In the genomic region with DNA sequence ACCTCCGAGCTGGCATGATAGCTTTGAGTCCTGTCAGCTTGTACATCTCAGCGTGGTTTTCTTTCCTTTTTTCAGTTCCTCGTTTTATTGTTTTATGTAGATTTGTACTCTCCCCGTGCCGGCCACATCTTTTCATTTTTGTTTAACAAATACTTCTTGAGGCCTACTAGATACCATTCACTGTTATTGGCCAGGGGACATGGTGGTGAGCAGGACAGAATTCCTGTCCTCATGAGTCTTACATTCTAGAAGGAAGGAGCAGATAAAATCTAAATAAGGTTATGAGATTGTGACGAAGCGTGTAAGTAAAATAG, we compare ENCODE assay signal across 1 cellular context.
TF ChIP-seq lines count a peak whose summit lies in the region.

No MANE protein-coding gene starts in this region.

TF ChIP-seq in GM12878, 131 proteins besides CTCF, POLR2A, EP300 and RAD21 (continued from another document and continues in another):
- TF ChIP-seq E2F4 (IDR thresholded peaks at IDR 0.05; ENCODE audit: low read depth, low read length) (no peak), HCFC1 (IDR thresholded peaks at IDR 0.05; ENCODE audit: low read length) (no peak), LARP7 (IDR thresholded peaks at IDR 0.05) (no peak), ZBTB40 (IDR thresholded peaks at IDR 0.05; ENCODE audit: borderline replicate concordance) (peak; percentile 36; the same call in 1 of the 2 replicates), RUNX3 (IDR thresholded peaks at IDR 0.05; ENCODE audit: low read length) (peak; percentile 79), IRF4 (IDR thresholded peaks at IDR 0.05; ENCODE audit: low read depth, low read length) (peak; percentile 44; the same call in 1 of the 2 replicates), NFXL1 (IDR thresholded peaks at IDR 0.05; ENCODE audit: borderline replicate concordance) (no peak), SMC3 (IDR thresholded peaks at IDR 0.05; ENCODE audit: borderline replicate concordance, low read length) (no peak; the same call in 1 of the 2 replicates), CHD1 (IDR thresholded peaks at IDR 0.05; ENCODE audit: low read depth, low read length) (no peak), RFX5 (IDR thresholded peaks at IDR 0.05; ENCODE audit: low read depth, low read length) (no peak), PAX8 (IDR thresholded peaks at IDR 0.05) (no peak), ATF3 (IDR thresholded peaks at IDR 0.05; ENCODE audit: borderline replicate concordance, extremely low read depth, low read depth, low read length) (no peak), EGR1 (IDR thresholded peaks at IDR 0.05; ENCODE audit: borderline replicate concordance in 1 of 2, low read depth in 2 of 2, low read length in 2 of 2) (no peak), RELA (IDR thresholded peaks at IDR 0.05; ENCODE audit: borderline replicate concordance, partially characterized antibody) (no peak), SMAD5 (IDR thresholded peaks at IDR 0.05; ENCODE audit: low read depth) (peak; percentile 52; the same call in 1 of the 2 replicates), ASH2L (IDR thresholded peaks at IDR 0.05; ENCODE audit: borderline replicate concordance, low read depth) (no peak), DPF2 (IDR thresholded peaks at IDR 0.05) (no peak), CREM (IDR thresholded peaks at IDR 0.05; ENCODE audit: low read depth) (peak; percentile 45; the same call in 1 of the 2 replicates), JUND (IDR thresholded peaks at IDR 0.05; ENCODE audit: low read depth, low read length) (no peak), SREBF2 (IDR thresholded peaks at IDR 0.05; ENCODE audit: low read length) (no peak), TCF12 (IDR thresholded peaks at IDR 0.05; ENCODE audit: low read depth, low read length) (no peak), EED (IDR thresholded peaks at IDR 0.05; ENCODE audit: low read depth) (no peak; the same call in 1 of the 2 replicates), YBX1 (IDR thresholded peaks at IDR 0.05) (no peak), ESRRA (IDR thresholded peaks at IDR 0.05; ENCODE audit: low read length) (no peak), SP1 (IDR thresholded peaks at IDR 0.05; ENCODE audit: low read depth, low read length) (no peak), MYB (IDR thresholded peaks at IDR 0.05; ENCODE audit: borderline replicate concordance, low read depth, low read length) (no peak), NBN (IDR thresholded peaks at IDR 0.05) (0 out of 2 replicates have a peak, but pooled peaks have one; percentile 62), USF1 (IDR thresholded peaks at IDR 0.05; ENCODE audit: borderline replicate concordance, extremely low read length, insufficient read depth, low read depth, low read length) (no peak), MTA3 (IDR thresholded peaks at IDR 0.05; ENCODE audit: borderline replicate concordance, low read length) (peak; percentile 64; the same call in 1 of the 2 replicates), ZNF384 (IDR thresholded peaks at IDR 0.05; ENCODE audit: borderline replicate concordance, low read depth, low read length) (no peak), RCOR1 (conservative IDR thresholded peaks at IDR 0.05; ENCODE audit: low read depth, low read length) (peak; percentile 82; the same call in 1 of the 2 replicates), RAD51 (IDR thresholded peaks at IDR 0.05) (no peak), HDAC6 (IDR thresholded peaks at IDR 0.05; ENCODE audit: unreplicated experiment) (no peak), KDM1A (IDR thresholded peaks at IDR 0.05; ENCODE audit: borderline replicate concordance) (no peak), SPI1 (IDR thresholded peaks at IDR 0.05; ENCODE audit: borderline replicate concordance, insufficient read depth, low read depth, low read length) (peak; percentile 94), KAT2A (conservative IDR thresholded peaks at IDR 0.05; ENCODE audit: control insufficient read depth, low read depth, low read length) (no peak), NFIC (IDR thresholded peaks at IDR 0.05; ENCODE audit: low read depth, low read length) (0 out of 2 replicates have a peak, but pooled peaks have one; percentile 54), POLR2AphosphoS5 (IDR thresholded peaks at IDR 0.05; ENCODE audit: low read length) (no peak)
- TF ChIP-seq, protein P1, sequence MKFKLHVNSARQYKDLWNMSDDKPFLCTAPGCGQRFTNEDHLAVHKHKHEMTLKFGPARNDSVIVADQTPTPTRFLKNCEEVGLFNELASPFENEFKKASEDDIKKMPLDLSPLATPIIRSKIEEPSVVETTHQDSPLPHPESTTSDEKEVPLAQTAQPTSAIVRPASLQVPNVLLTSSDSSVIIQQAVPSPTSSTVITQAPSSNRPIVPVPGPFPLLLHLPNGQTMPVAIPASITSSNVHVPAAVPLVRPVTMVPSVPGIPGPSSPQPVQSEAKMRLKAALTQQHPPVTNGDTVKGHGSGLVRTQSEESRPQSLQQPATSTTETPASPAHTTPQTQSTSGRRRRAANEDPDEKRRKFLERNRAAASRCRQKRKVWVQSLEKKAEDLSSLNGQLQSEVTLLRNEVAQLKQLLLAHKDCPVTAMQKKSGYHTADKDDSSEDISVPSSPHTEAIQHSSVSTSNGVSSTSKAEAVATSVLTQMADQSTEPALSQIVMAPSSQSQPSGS (IDR thresholded peaks at IDR 0.05; ENCODE audit: low read length), result 0 out of 2 replicates have a peak, but pooled peaks have one; percentile 64
- TF ChIP-seq, protein P2, sequence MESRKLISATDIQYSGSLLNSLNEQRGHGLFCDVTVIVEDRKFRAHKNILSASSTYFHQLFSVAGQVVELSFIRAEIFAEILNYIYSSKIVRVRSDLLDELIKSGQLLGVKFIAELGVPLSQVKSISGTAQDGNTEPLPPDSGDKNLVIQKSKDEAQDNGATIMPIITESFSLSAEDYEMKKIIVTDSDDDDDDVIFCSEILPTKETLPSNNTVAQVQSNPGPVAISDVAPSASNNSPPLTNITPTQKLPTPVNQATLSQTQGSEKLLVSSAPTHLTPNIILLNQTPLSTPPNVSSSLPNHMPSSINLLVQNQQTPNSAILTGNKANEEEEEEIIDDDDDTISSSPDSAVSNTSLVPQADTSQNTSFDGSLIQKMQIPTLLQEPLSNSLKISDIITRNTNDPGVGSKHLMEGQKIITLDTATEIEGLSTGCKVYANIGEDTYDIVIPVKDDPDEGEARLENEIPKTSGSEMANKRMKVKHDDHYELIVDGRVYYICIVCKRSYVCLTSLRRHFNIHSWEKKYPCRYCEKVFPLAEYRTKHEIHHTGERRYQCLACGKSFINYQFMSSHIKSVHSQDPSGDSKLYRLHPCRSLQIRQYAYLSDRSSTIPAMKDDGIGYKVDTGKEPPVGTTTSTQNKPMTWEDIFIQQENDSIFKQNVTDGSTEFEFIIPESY (IDR thresholded peaks at IDR 0.05), result no peak
- TF ChIP-seq, protein P3, sequence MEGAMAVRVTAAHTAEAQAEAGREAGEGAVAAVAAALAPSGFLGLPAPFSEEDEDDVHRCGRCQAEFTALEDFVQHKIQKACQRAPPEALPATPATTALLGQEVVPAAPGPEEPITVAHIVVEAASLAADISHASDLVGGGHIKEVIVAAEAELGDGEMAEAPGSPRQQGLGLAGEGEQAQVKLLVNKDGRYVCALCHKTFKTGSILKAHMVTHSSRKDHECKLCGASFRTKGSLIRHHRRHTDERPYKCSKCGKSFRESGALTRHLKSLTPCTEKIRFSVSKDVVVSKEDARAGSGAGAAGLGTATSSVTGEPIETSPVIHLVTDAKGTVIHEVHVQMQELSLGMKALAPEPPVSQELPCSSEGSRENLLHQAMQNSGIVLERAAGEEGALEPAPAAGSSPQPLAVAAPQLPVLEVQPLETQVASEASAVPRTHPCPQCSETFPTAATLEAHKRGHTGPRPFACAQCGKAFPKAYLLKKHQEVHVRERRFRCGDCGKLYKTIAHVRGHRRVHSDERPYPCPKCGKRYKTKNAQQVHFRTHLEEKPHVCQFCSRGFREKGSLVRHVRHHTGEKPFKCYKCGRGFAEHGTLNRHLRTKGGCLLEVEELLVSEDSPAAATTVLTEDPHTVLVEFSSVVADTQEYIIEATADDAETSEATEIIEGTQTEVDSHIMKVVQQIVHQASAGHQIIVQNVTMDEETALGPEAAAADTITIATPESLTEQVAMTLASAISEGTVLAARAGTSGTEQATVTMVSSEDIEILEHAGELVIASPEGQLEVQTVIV (IDR thresholded peaks at IDR 0.05; ENCODE audit: borderline replicate concordance, partially characterized antibody), result no peak
- TF ChIP-seq, protein P4, sequence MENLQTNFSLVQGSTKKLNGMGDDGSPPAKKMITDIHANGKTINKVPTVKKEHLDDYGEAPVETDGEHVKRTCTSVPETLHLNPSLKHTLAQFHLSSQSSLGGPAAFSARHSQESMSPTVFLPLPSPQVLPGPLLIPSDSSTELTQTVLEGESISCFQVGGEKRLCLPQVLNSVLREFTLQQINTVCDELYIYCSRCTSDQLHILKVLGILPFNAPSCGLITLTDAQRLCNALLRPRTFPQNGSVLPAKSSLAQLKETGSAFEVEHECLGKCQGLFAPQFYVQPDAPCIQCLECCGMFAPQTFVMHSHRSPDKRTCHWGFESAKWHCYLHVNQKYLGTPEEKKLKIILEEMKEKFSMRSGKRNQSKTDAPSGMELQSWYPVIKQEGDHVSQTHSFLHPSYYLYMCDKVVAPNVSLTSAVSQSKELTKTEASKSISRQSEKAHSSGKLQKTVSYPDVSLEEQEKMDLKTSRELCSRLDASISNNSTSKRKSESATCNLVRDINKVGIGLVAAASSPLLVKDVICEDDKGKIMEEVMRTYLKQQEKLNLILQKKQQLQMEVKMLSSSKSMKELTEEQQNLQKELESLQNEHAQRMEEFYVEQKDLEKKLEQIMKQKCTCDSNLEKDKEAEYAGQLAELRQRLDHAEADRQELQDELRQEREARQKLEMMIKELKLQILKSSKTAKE (IDR thresholded peaks at IDR 0.05; ENCODE audit: low read depth, poor library complexity, severe bottlenecking), result peak; percentile 71
- TF ChIP-seq, protein P5, sequence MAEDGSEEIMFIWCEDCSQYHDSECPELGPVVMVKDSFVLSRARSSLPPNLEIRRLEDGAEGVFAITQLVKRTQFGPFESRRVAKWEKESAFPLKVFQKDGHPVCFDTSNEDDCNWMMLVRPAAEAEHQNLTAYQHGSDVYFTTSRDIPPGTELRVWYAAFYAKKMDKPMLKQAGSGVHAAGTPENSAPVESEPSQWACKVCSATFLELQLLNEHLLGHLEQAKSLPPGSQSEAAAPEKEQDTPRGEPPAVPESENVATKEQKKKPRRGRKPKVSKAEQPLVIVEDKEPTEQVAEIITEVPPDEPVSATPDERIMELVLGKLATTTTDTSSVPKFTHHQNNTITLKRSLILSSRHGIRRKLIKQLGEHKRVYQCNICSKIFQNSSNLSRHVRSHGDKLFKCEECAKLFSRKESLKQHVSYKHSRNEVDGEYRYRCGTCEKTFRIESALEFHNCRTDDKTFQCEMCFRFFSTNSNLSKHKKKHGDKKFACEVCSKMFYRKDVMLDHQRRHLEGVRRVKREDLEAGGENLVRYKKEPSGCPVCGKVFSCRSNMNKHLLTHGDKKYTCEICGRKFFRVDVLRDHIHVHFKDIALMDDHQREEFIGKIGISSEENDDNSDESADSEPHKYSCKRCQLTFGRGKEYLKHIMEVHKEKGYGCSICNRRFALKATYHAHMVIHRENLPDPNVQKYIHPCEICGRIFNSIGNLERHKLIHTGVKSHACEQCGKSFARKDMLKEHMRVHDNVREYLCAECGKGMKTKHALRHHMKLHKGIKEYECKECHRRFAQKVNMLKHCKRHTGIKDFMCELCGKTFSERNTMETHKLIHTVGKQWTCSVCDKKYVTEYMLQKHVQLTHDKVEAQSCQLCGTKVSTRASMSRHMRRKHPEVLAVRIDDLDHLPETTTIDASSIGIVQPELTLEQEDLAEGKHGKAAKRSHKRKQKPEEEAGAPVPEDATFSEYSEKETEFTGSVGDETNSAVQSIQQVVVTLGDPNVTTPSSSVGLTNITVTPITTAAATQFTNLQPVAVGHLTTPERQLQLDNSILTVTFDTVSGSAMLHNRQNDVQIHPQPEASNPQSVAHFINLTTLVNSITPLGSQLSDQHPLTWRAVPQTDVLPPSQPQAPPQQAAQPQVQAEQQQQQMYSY (CRISPR knock-in tag; IDR thresholded peaks at IDR 0.05), result no peak
